8 cellular contexts compared by ENCODE assay signal in genomic region chr4:49514171-49514699, GRCh38.
DNase-seq lines count a peak whose midpoint lies in the region; ATAC-seq and TF ChIP-seq lines count a peak whose summit lies in the region.
"Not testable (repeated sequence)": the region's sequence is repeated elsewhere in the genome, so short reads cannot be mapped to it uniquely, and the experiment has no call there.

No MANE protein-coding gene starts in this region.

- peaks cover 55% of the 10 kb centered on the region for H3K9me3 ChIP-seq in endodermal cell (ENCODE audit: control insufficient read depth, low read length)
- H3K9me3 ChIP-seq in hepatocyte (ENCODE audit: low read depth): peaks cover 42% of the 10 kb centered on the region
- peaks cover 22% of the 10 kb centered on the region for H3K9me3 ChIP-seq in mesenchymal stem cell (ENCODE audit: control insufficient read depth, low read length)

- H2AFZ ChIP-seq in hepatocyte; mesenchymal stem cell (ENCODE audit: low read depth, low read length): not testable (repeated sequence)

- H2AK5ac ChIP-seq in mesenchymal stem cell (ENCODE audit: low read length, severe bottlenecking): not testable (repeated sequence)

- H3K23ac ChIP-seq in mesenchymal stem cell (ENCODE audit: low read length in 2 of 2): not testable (repeated sequence)

- not testable (repeated sequence) for H3K4me1 ChIP-seq in endodermal cell (ENCODE audit: control insufficient read depth, insufficient read depth, low read length); hepatocyte (ENCODE audit: insufficient read depth); mesenchymal stem cell (ENCODE audit: control insufficient read depth, insufficient read depth, low read depth, low read length)

- DNase-seq in GM12865 (ENCODE audit: low read depth) (peak; percentile 23), activated B cell treated with CpG ODN at 0.5 μM for 24 hours (peak; percentile 28), endodermal cell (peak; percentile 56), hepatocyte (ENCODE audit: low spot score) (peak; percentile 71), mesenchymal stem cell (peak; percentile 1), posterior cingulate gyrus (peak in 6 of 10 donors; percentile 10 to 97 (median 70)), type B pancreatic cell (ENCODE audit: extremely low spot score, unreplicated experiment) (peak; percentile 92)
- peak; percentile 65 for DNase-seq in activated effector memory CD4-positive, alpha-beta T cell treated with anti-CD3 and anti-CD28 coated beads, Interleukin-2, amount 50 U/mL, for 16 hours

- not testable (repeated sequence) for H3K4me1 Mint-ChIP-seq in activated B cell treated with CpG ODN at 0.5 μM for 24 hours; endodermal cell; type B pancreatic cell (ENCODE audit: unreplicated experiment)

- not testable (repeated sequence) for H3K27ac Mint-ChIP-seq in activated B cell treated with CpG ODN at 0.5 μM for 24 hours, endodermal cell, type B pancreatic cell

- peak overlapping the region; percentile 29 for H4K91ac ChIP-seq in mesenchymal stem cell (ENCODE audit: low read length)

- not testable (repeated sequence) for H3K9me2 ChIP-seq in hepatocyte (replicated peaks; ENCODE audit: insufficient read depth)

- H3K9me3 Mint-ChIP-seq in activated B cell treated with CpG ODN at 0.5 μM for 24 hours (peaks cover 28% of the 10 kb centered on the region), endodermal cell (peaks cover 84% of the 10 kb centered on the region), type B pancreatic cell (peaks cover 39% of the 10 kb centered on the region)

- CTCF ChIA-PET in activated B cell treated with CpG ODN at 0.5 μM for 24 hours (lab: Charles Lee): not testable (repeated sequence)

- H3K79me2 ChIP-seq in hepatocyte: not testable (repeated sequence)

- H4K20me1 ChIP-seq in hepatocyte (ENCODE audit: insufficient read depth, poor library complexity, severe bottlenecking): not testable (repeated sequence)

- TF ChIP-seq CTCF in GM12865 (IDR thresholded peaks at IDR 0.05; ENCODE audit: insufficient read depth, low read depth, low read length, missing control alignments); activated B cell treated with CpG ODN at 0.5 μM for 24 hours (IDR thresholded peaks at IDR 0.05); endodermal cell (conservative IDR thresholded peaks at IDR 0.05); hepatocyte (IDR thresholded peaks at IDR 0.05; ENCODE audit: poor library complexity); type B pancreatic cell (conservative IDR thresholded peaks at IDR 0.05): not testable (repeated sequence)

- H3K9ac ChIP-seq in endodermal cell (ENCODE audit: extremely low read depth, low read length, poor library complexity, severe bottlenecking); mesenchymal stem cell (ENCODE audit: low read length): not testable (repeated sequence)

- not testable (repeated sequence) for H2BK12ac ChIP-seq in mesenchymal stem cell (ENCODE audit: low read length in 2 of 2)

- H3K18ac ChIP-seq in mesenchymal stem cell (ENCODE audit: low read depth in 1 of 2, low read length in 2 of 2): not testable (repeated sequence)

- not testable (repeated sequence) for H3K79me1 ChIP-seq in mesenchymal stem cell (replicated peaks; ENCODE audit: low read length, poor library complexity, severe bottlenecking)

- not testable (repeated sequence) for H3K4ac ChIP-seq in mesenchymal stem cell (ENCODE audit: low read depth in 1 of 2, low read length in 2 of 2)

- not testable (repeated sequence) for H4K8ac ChIP-seq in mesenchymal stem cell (ENCODE audit: low read length)

- not testable (repeated sequence) for H3K27me3 ChIP-seq in endodermal cell (ENCODE audit: control insufficient read depth, insufficient read depth, low read length, poor library complexity, severe bottlenecking); hepatocyte; mesenchymal stem cell (ENCODE audit: control insufficient read depth in 1 of 2, insufficient read depth in 1 of 2, low read length in 2 of 2)

- H3K4me3 Mint-ChIP-seq in activated B cell treated with CpG ODN at 0.5 μM for 24 hours, endodermal cell, type B pancreatic cell: not testable (repeated sequence)

- H2BK5ac ChIP-seq in mesenchymal stem cell (ENCODE audit: low read depth, low read length, poor library complexity, severe bottlenecking): not testable (repeated sequence)

- H2BK120ac ChIP-seq in mesenchymal stem cell (ENCODE audit: low read depth, low read length): not testable (repeated sequence)

- not testable (repeated sequence) for H3K36me3 ChIP-seq in endodermal cell (ENCODE audit: control insufficient read depth, insufficient read depth, low read length); hepatocyte (replicated peaks; ENCODE audit: insufficient read depth, low read depth); mesenchymal stem cell (ENCODE audit: control insufficient read depth in 1 of 2, insufficient read depth in 2 of 2, low read depth in 1 of 2, low read length in 2 of 2)

- 78 to 88% methylated on average over 7 to 11 of the region's 18 CpGs for WGBS in endodermal cell (ENCODE audit: insufficient coverage in 1 of 2, insufficient read length in 1 of 2), 2 experiments
- WGBS in hepatocyte (ENCODE audit: low lambda C conversion rate, missing lambda C conversion rate): 82% methylated on average over 18 of the region's 18 CpGs
- WGBS in mesenchymal stem cell: 78% methylated on average over 16 of the region's 18 CpGs

- not testable (repeated sequence) for H3K27me3 Mint-ChIP-seq in activated B cell treated with CpG ODN at 0.5 μM for 24 hours; endodermal cell (ENCODE audit: insufficient read depth); type B pancreatic cell

- not testable (repeated sequence) for H2BK15ac ChIP-seq in mesenchymal stem cell (ENCODE audit: low read depth, poor library complexity, severe bottlenecking)

- not testable (repeated sequence) for ATAC-seq in activated B cell treated with CpG ODN at 0.5 μM for 24 hours (ENCODE audit: low read depth)

- POLR2A ChIA-PET in activated B cell treated with CpG ODN at 0.5 μM for 24 hours (lab: Charles Lee): not testable (repeated sequence)

- not testable (repeated sequence) for H3K14ac ChIP-seq in mesenchymal stem cell (ENCODE audit: low read length in 2 of 2)

- intact Hi-C loops in activated B cell treated with CpG ODN at 0.5 μM for 24 hours (cut with micrococcal nuclease); posterior cingulate gyrus (cut with DNase I): not testable (repeated sequence)

- H3K4me3 ChIP-seq in GM12865 (ENCODE audit: low read depth, low read length); endodermal cell (ENCODE audit: low read length); hepatocyte: not testable (repeated sequence)
- peak overlapping the region in 1 of 2 experiments; percentile 1 for H3K4me3 ChIP-seq in mesenchymal stem cell (ENCODE audit: insufficient read depth in 1 of 2, low read depth in 1 of 2, low read length in 2 of 2)

- H3K4me2 ChIP-seq in hepatocyte; mesenchymal stem cell (ENCODE audit: low read length, poor library complexity, severe bottlenecking): not testable (repeated sequence)

- not testable (repeated sequence) for H3K27ac ChIP-seq in endodermal cell (ENCODE audit: low read depth, low read length); hepatocyte; mesenchymal stem cell (ENCODE audit: low read length, poor library complexity, severe bottlenecking)

- H3K36me3 Mint-ChIP-seq in activated B cell treated with CpG ODN at 0.5 μM for 24 hours (ENCODE audit: low read depth): not testable (repeated sequence)
- H3K36me3 Mint-ChIP-seq in endodermal cell (ENCODE audit: low read depth) (peaks cover 17% of the 10 kb centered on the region), type B pancreatic cell (peaks cover 12% of the 10 kb centered on the region)

Comparison
In these comparisons a context has a peak if more than half of its experiments do, and no peak if none do; other contexts are left out.
1. DNase-seq: peak in every context shown above with its lines; median percentile 92 in type B pancreatic cell; 71 in hepatocyte; 70 in posterior cingulate gyrus; 65 in activated effector memory CD4-positive, alpha-beta T cell treated with anti-CD3 and anti-CD28 coated beads, Interleukin-2, amount 50 U/mL, for 16 hours; 56 in endodermal cell; 28 in activated B cell treated with CpG ODN at 0.5 μM for 24 hours; 23 in GM12865; 1 in mesenchymal stem cell.